15 cellular contexts compared by ENCODE assay signal in genomic region chr17:73533127-73533526, GRCh38.
DNase-seq lines count a peak whose midpoint lies in the region; ATAC-seq and TF ChIP-seq lines count a peak whose summit lies in the region.
"Had no signal": no experiment of that assay in that cellular context is flagged by ENCODE, and none has a peak within 500 bp of the region (broad histone marks: within the 10 kb centered on the region; RNA-seq: fewer than 3 reads in every experiment).

No MANE protein-coding gene starts in this region.

- no peaks in the 10 kb centered on the region for H3K4me1 ChIP-seq in right cardiac atrium (ENCODE audit: control insufficient read depth, insufficient read depth, low read length)
- H3K4me1 ChIP-seq: HAP-1, sigmoid colon had no signal

- no peaks in the 10 kb centered on the region for H3K9me3 ChIP-seq in right cardiac atrium (ENCODE audit: control insufficient read depth, low read length)
- H3K9me3 ChIP-seq: HAP-1, sigmoid colon had no signal

- WGBS in right cardiac atrium = 65% methylated on average over 13 of the region's 13 CpGs

- ATAC-seq in right cardiac atrium = peak; percentile 91 to 94
- ATAC-seq in GM18873 (IDR thresholded peaks at IDR 0.05; ENCODE audit: low FRiP score, unreplicated experiment) = no peak
- ATAC-seq: effector memory CD8-positive, alpha-beta T cell had no signal

- no peak for TF ChIP-seq CTCF in LNCaP clone FGC (IDR thresholded peaks at IDR 0.05; ENCODE audit: control insufficient read depth, extremely low read depth, insufficient read depth)

- DNase-seq in LNCaP clone FGC (ENCODE audit: low read depth) (peak; percentile 65), cerebellar cortex (ENCODE audit: low spot score) (peak; percentile 92), right cardiac atrium (peak; percentile 81 to 94 (median 93)), posterior cingulate gyrus (peak; percentile 26 to 93 (median 64)), NCI-H1436 (lab: John Stamatoyannopoulos, UW) (no peak), UCSD-AML1 (lab: John Stamatoyannopoulos, UW; ENCODE audit: unreplicated experiment) (no peak)
- no peak for DNase-seq in stimulated activated CD4-positive, alpha-beta T cell treated with anti-CD3 and anti-CD28 coated beads, Interleukin-4, amount 100 ng/mL, for 24 hours
- DNase-seq: activated effector memory CD4-positive, alpha-beta T cell treated with Interleukin-2 at 50 U/mL for 16 hours; central memory CD4-positive, alpha-beta T cell; effector memory CD8-positive, alpha-beta T cell; NCI-H2081 treated with DMSO at 0.1 percent for 48 hours; NCI-H526; sigmoid colon had no signal

- H3K4me3 ChIP-seq in LNCaP clone FGC (ENCODE audit: low read depth, low read length) (no peak overlapping the region), right cardiac atrium (ENCODE audit: low read length) (no peak overlapping the region)
- H3K4me3 ChIP-seq: HAP-1, sigmoid colon had no signal

- intact Hi-C loops in right cardiac atrium (cut with DNase I) = no loop called here
- intact Hi-C loops in posterior cingulate gyrus (cut with DNase I) = no loop called here

- no peaks in the 10 kb centered on the region for H3K27me3 ChIP-seq in right cardiac atrium (ENCODE audit: control insufficient read depth, insufficient read depth)
- H3K27me3 ChIP-seq: sigmoid colon had no signal

- H3K27ac ChIP-seq in right cardiac atrium (ENCODE audit: low read length) = no peak overlapping the region
- H3K27ac ChIP-seq: sigmoid colon had no signal

Comparison
In these comparisons a context has a peak if more than half of its experiments do, and no peak if none do; other contexts are left out.
1. DNase-seq: peak in LNCaP clone FGC (single experiment), cerebellar cortex (single experiment), right cardiac atrium (3 of 3) and posterior cingulate gyrus (10 of 10); none in NCI-H1436 (single experiment), stimulated activated CD4-positive, alpha-beta T cell treated with anti-CD3 and anti-CD28 coated beads, Interleukin-4, amount 100 ng/mL, for 24 hours (single experiment) and UCSD-AML1 (single experiment).